Comparison of ENCODE assay signal across 8 cellular contexts in the genomic region with DNA sequence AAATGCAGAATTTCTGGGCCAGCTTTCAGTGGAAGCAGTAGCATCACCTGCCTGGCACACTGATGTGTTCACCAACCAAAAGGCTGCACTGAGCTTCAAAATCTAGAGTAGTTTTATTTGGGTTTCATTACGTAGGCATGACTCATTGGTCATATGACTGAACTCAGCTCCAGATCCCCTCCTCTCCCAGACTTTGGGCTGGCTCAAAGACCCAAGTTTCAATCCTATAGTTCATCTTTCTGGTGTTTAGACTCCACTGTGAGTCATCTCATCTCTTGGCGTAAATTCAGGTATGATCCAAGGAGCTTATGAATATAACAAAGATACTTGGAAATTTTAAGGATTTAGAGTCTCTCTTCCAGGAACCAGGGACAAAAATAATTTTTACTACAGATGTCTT. TPM values are rescaled to one million over a fixed set of nuclear protein-coding genes. Genes with fewer than 3 reads are reported as not detected.
DNase-seq lines count a peak whose midpoint lies in the region; ATAC-seq and FAIRE-seq lines count a peak whose summit lies in the region.

No MANE protein-coding gene starts in this region.

- no peak for FAIRE-seq in HTR-8/SVneo (lab: Jason Lieb, UNC)

- DNase-seq in CD1c-positive myeloid dendritic cell (ENCODE audit: extremely low spot score): peak; percentile 44
- peak; percentile 86 for DNase-seq in HTR-8/SVneo (ENCODE audit: insufficient read length, low spot score)
- peak; percentile 75 for DNase-seq in brain pericyte (ENCODE audit: low read depth, low spot score)
- peak; percentile 71 for DNase-seq in myocyte (ENCODE audit: low read depth)
- no peak for DNase-seq in GF-D8 (lab: John Stamatoyannopoulos, UW)
- no peak for DNase-seq in KG1 (lab: John Stamatoyannopoulos, UW)
- DNase-seq in cortex of kidney (lab: John Stamatoyannopoulos, UW): no peak

- ATAC-seq in GM18520 (IDR thresholded peaks at IDR 0.05; ENCODE audit: unreplicated experiment): no peak

RNA-seq across cellular contexts. Expression of a gene that starts 17.7 kb away (rescaled TPM):
- total RNA-seq in myocyte: 10.6 and 11.2 TPM in 2 replicates
- polyA plus RNA-seq in myocyte (2012): 5.5 TPM

Comparison
In these comparisons a context has a peak if more than half of its experiments do, and no peak if none do; other contexts are left out.
1. DNase-seq: peak in CD1c-positive myeloid dendritic cell (single experiment), HTR-8/SVneo (single experiment), brain pericyte (single experiment) and myocyte (single experiment); none in GF-D8 (single experiment), KG1 (single experiment) and cortex of kidney (single experiment).